In the genomic region with DNA sequence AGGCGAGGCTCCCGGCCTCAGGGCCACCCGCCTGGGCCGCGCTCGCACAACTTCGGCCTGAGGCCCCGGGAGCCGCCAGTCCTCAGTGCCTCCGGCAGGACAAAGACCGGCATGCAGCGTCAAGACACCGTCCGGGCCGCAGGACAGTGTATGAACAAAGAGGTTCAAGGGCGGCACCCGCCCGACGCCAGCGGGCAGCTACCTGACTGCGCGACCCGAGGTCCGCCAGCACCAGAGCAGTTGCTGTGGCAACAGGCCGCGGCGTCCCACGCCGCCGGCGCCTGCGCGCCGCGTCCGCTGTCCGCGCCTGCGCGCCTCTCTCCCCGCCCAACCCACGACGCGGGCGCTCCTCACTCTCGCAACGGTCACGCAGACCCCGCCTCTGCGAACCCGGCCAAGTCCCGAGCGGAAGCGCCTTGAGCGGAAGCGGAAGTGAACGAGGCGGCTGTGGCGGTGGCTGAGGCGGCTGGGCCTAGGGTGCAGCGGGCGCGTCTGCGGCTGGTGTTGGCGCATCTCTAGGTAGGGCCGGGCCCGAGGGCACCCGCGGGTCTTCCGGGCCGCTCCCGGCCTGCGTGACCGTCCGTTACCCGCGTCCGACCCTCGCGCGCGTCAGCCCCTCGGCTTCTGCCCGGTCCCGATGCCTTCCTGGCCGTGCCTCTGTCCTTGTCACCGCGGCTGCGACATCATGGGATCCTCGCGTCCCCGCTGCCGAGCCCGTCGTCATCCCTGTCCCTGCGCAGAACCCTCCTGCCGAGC, we compare ENCODE assay signal across 1 cellular context.
TF ChIP-seq lines count a peak whose summit lies in the region.

Gene FAM120B, plus strand, starts transcription at position 435 of the 756 bp plus-strand sequence. CDS start 10,633 bp downstream, outside the sequence.

TF ChIP-seq in HepG2, 621 proteins besides CTCF, POLR2A, EP300 and RAD21 (continued from another document and continues in another):
- peak; percentile 74; the same call in 1 of the 2 replicates for TF ChIP-seq ZMYM4 (CRISPR knock-in tag; IDR thresholded peaks at IDR 0.05)
- TF ChIP-seq ZNF839 (CRISPR knock-in tag; IDR thresholded peaks at IDR 0.05; ENCODE audit: borderline replicate concordance) = no peak; the same call in 1 of the 2 replicates
- TF ChIP-seq ZNF180 (CRISPR knock-in tag; IDR thresholded peaks at IDR 0.05; ENCODE audit: borderline replicate concordance, low read depth) = peak; percentile 64; the same call in 1 of the 2 replicates
- peak; percentile 22; the same call in 1 of the 2 replicates for TF ChIP-seq STAG1 (CRISPR knock-in tag; IDR thresholded peaks at IDR 0.05)
- no peak for TF ChIP-seq FOXK2 (IDR thresholded peaks at IDR 0.05)
- TF ChIP-seq NAIF1 (CRISPR knock-in tag; IDR thresholded peaks at IDR 0.05; ENCODE audit: borderline replicate concordance) = no peak
- peak; percentile 97 for TF ChIP-seq ZNF343 (CRISPR knock-in tag; IDR thresholded peaks at IDR 0.05)
- no peak; the same call in 1 of the 2 replicates for TF ChIP-seq MAZ (IDR thresholded peaks at IDR 0.05; ENCODE audit: borderline replicate concordance, low read depth, low read length)
- peak; percentile 86; the same call in 1 of the 2 replicates for TF ChIP-seq MAZ (CRISPR knock-in tag; IDR thresholded peaks at IDR 0.05; ENCODE audit: low read depth)
- 0 out of 2 replicates have a peak, but pooled peaks have one; percentile 33 for TF ChIP-seq HMG20B (CRISPR knock-in tag; conservative IDR thresholded peaks at IDR 0.05)
- TF ChIP-seq ISX (CRISPR knock-in tag; conservative IDR thresholded peaks at IDR 0.05) = peak; percentile 57; the same call in 1 of the 2 replicates
- TF ChIP-seq ZC3H13 (CRISPR knock-in tag; IDR thresholded peaks at IDR 0.05) = peak; percentile 49; the same call in 1 of the 2 replicates
- peak; percentile 65; the same call in 1 of the 2 replicates for TF ChIP-seq ZSCAN12 (CRISPR knock-in tag; IDR thresholded peaks at IDR 0.05)
- peak; percentile 97 for TF ChIP-seq GABPB1 (CRISPR knock-in tag; IDR thresholded peaks at IDR 0.05)
- peak; percentile 61; the same call in 1 of the 2 replicates for TF ChIP-seq ZFP36L1 (CRISPR knock-in tag; IDR thresholded peaks at IDR 0.05)
- TF ChIP-seq ZFP37 (CRISPR knock-in tag; IDR thresholded peaks at IDR 0.05; ENCODE audit: borderline replicate concordance) = 0 out of 2 replicates have a peak, but pooled peaks have one; percentile 46
- no peak for TF ChIP-seq ZFP36 (IDR thresholded peaks at IDR 0.05; ENCODE audit: borderline replicate concordance, low read depth, low read length, partially characterized antibody)
- TF ChIP-seq FOSL2 (CRISPR knock-in tag; IDR thresholded peaks at IDR 0.05) = peak; percentile 39
- TF ChIP-seq LBX2 (CRISPR knock-in tag; IDR thresholded peaks at IDR 0.05; ENCODE audit: borderline replicate concordance) = peak; percentile 33; the same call in 1 of the 2 replicates
- TF ChIP-seq SP5 (CRISPR knock-in tag; IDR thresholded peaks at IDR 0.05; ENCODE audit: borderline replicate concordance, low read depth) = no peak; the same call in 1 of the 2 replicates
- no peak for TF ChIP-seq IKZF1 (IDR thresholded peaks at IDR 0.05)
- TF ChIP-seq RFXAP (CRISPR knock-in tag; IDR thresholded peaks at IDR 0.05; ENCODE audit: borderline replicate concordance) = peak; percentile 82; the same call in 1 of the 2 replicates
- TF ChIP-seq ZFP62 (CRISPR knock-in tag; IDR thresholded peaks at IDR 0.05) = peak; percentile 88; the same call in 1 of the 2 replicates
- peak; percentile 58; the same call in 1 of the 2 replicates for TF ChIP-seq SMAD3 (CRISPR knock-in tag; IDR thresholded peaks at IDR 0.05)
- TF ChIP-seq FLYWCH1 (CRISPR knock-in tag; IDR thresholded peaks at IDR 0.05) = no peak
- peak; percentile 92; the same call in 1 of the 2 replicates for TF ChIP-seq BRCA1 (CRISPR knock-in tag; IDR thresholded peaks at IDR 0.05)
- TF ChIP-seq ZNF329 (CRISPR knock-in tag; IDR thresholded peaks at IDR 0.05; ENCODE audit: low read depth) = peak; percentile 79; the same call in 1 of the 2 replicates
- TF ChIP-seq NFATC3 (CRISPR knock-in tag; IDR thresholded peaks at IDR 0.05) = no peak
- peak; percentile 44; the same call in 1 of the 2 replicates for TF ChIP-seq ARID2 (CRISPR knock-in tag; IDR thresholded peaks at IDR 0.05; ENCODE audit: borderline replicate concordance)
- peak; percentile 98 for TF ChIP-seq ZNF790 (CRISPR knock-in tag; IDR thresholded peaks at IDR 0.05; ENCODE audit: borderline replicate concordance)
- no peak for TF ChIP-seq ZNF468 (CRISPR knock-in tag; IDR thresholded peaks at IDR 0.05)
- peak; percentile 96 for TF ChIP-seq YEATS2 (CRISPR knock-in tag; IDR thresholded peaks at IDR 0.05; ENCODE audit: borderline replicate concordance)
- no peak for TF ChIP-seq U2AF1 (optimal IDR thresholded peaks at IDR 0.05; ENCODE audit: low read depth, low read length)
- TF ChIP-seq POLR2AphosphoS2 (IDR thresholded peaks at IDR 0.05; ENCODE audit: low read depth, low read length) = peak; percentile 75; the same call in 1 of the 2 replicates
- TF ChIP-seq THAP8 (CRISPR knock-in tag; IDR thresholded peaks at IDR 0.05; ENCODE audit: borderline replicate concordance) = no peak
- TF ChIP-seq TMF1 (CRISPR knock-in tag; IDR thresholded peaks at IDR 0.05; ENCODE audit: low read depth) = no peak
- no peak for TF ChIP-seq ZNF460 (CRISPR knock-in tag; IDR thresholded peaks at IDR 0.05; ENCODE audit: borderline replicate concordance)
- TF ChIP-seq ZNF484 (CRISPR knock-in tag; IDR thresholded peaks at IDR 0.05; ENCODE audit: borderline replicate concordance, low read depth) = peak; percentile 71; the same call in 1 of the 2 replicates
- peak; percentile 99 for TF ChIP-seq RBFOX2 (IDR thresholded peaks at IDR 0.05; ENCODE audit: low read depth, low read length)
- 0 out of 2 replicates have a peak, but pooled peaks have one; percentile 71 for TF ChIP-seq ZNF367 (CRISPR knock-in tag; IDR thresholded peaks at IDR 0.05; ENCODE audit: borderline replicate concordance)
- no peak for TF ChIP-seq XBP1 (CRISPR knock-in tag; IDR thresholded peaks at IDR 0.05)
- TF ChIP-seq ZNF747 (CRISPR knock-in tag; IDR thresholded peaks at IDR 0.05; ENCODE audit: borderline replicate concordance) = no peak
- peak; percentile 53 for TF ChIP-seq SRSF1 (optimal IDR thresholded peaks at IDR 0.05; ENCODE audit: low read depth, low read length)
- TF ChIP-seq CREM (IDR thresholded peaks at IDR 0.05) = no peak
- no peak for TF ChIP-seq CREM (CRISPR knock-in tag; IDR thresholded peaks at IDR 0.05)
- peak; percentile 96 for TF ChIP-seq KMT2A (CRISPR knock-in tag; IDR thresholded peaks at IDR 0.05)
- TF ChIP-seq, protein P1, sequence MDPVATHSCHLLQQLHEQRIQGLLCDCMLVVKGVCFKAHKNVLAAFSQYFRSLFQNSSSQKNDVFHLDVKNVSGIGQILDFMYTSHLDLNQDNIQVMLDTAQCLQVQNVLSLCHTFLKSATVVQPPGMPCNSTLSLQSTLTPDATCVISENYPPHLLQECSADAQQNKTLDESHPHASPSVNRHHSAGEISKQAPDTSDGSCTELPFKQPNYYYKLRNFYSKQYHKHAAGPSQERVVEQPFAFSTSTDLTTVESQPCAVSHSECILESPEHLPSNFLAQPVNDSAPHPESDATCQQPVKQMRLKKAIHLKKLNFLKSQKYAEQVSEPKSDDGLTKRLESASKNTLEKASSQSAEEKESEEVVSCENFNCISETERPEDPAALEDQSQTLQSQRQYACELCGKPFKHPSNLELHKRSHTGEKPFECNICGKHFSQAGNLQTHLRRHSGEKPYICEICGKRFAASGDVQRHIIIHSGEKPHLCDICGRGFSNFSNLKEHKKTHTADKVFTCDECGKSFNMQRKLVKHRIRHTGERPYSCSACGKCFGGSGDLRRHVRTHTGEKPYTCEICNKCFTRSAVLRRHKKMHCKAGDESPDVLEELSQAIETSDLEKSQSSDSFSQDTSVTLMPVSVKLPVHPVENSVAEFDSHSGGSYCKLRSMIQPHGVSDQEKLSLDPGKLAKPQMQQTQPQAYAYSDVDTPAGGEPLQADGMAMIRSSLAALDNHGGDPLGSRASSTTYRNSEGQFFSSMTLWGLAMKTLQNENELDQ (CRISPR knock-in tag; IDR thresholded peaks at IDR 0.05; ENCODE audit: borderline replicate concordance) = no peak; the same call in 1 of the 2 replicates
- peak; percentile 62; the same call in 1 of the 2 replicates for TF ChIP-seq ZNF772 (CRISPR knock-in tag; IDR thresholded peaks at IDR 0.05)
- no peak for TF ChIP-seq PCBP2 (optimal IDR thresholded peaks at IDR 0.05; ENCODE audit: low read depth, low read length, poor library complexity, severe bottlenecking)
- TF ChIP-seq KDM4B (CRISPR knock-in tag; IDR thresholded peaks at IDR 0.05) = 0 out of 2 replicates have a peak, but pooled peaks have one; percentile 65
- TF ChIP-seq MEIS2 (CRISPR knock-in tag; IDR thresholded peaks at IDR 0.05) = peak; percentile 95; the same call in 1 of the 2 replicates
- peak; percentile 36; the same call in 1 of the 2 replicates for TF ChIP-seq HCFC1 (IDR thresholded peaks at IDR 0.05; ENCODE audit: low read depth, low read length)
- no peak for TF ChIP-seq RARA (CRISPR knock-in tag; IDR thresholded peaks at IDR 0.05)
- no peak for TF ChIP-seq MAFK (conservative IDR thresholded peaks at IDR 0.05 in 1 of 2, IDR thresholded peaks at IDR 0.05 in 1 of 2; ENCODE audit: low read length in 2 of 2)
- no peak for TF ChIP-seq NR2F6 (IDR thresholded peaks at IDR 0.05)
- no peak; the same call in 1 of the 2 replicates for TF ChIP-seq NR2F6 (CRISPR knock-in tag; IDR thresholded peaks at IDR 0.05)
- TF ChIP-seq NR2C2 (CRISPR knock-in tag; IDR thresholded peaks at IDR 0.05; ENCODE audit: borderline replicate concordance) = peak; percentile 96
- no peak; the same call in 1 of the 2 replicates for TF ChIP-seq CENPT (CRISPR knock-in tag; IDR thresholded peaks at IDR 0.05; ENCODE audit: low read depth)
- TF ChIP-seq, protein P2, sequence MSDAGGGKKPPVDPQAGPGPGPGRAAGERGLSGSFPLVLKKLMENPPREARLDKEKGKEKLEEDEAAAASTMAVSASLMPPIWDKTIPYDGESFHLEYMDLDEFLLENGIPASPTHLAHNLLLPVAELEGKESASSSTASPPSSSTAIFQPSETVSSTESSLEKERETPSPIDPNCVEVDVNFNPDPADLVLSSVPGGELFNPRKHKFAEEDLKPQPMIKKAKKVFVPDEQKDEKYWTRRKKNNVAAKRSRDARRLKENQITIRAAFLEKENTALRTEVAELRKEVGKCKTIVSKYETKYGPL (CRISPR knock-in tag; IDR thresholded peaks at IDR 0.05) = no peak; the same call in 1 of the 2 replicates
- TF ChIP-seq ZNF878 (CRISPR knock-in tag; IDR thresholded peaks at IDR 0.05) = no peak; the same call in 1 of the 2 replicates
- TF ChIP-seq KLF15 (CRISPR knock-in tag; IDR thresholded peaks at IDR 0.05; ENCODE audit: borderline replicate concordance) = peak; percentile 57; the same call in 1 of the 2 replicates
- peak; percentile 75; the same call in 1 of the 2 replicates for TF ChIP-seq HOXD1 (CRISPR knock-in tag; IDR thresholded peaks at IDR 0.05)
- TF ChIP-seq ZNF260 (CRISPR knock-in tag; IDR thresholded peaks at IDR 0.05; ENCODE audit: borderline replicate concordance, low read depth) = no peak
- TF ChIP-seq HNF4A (CRISPR knock-in tag; IDR thresholded peaks at IDR 0.05) = no peak
- no peak for TF ChIP-seq ZMYM3 (CRISPR knock-in tag; IDR thresholded peaks at IDR 0.05)
- TF ChIP-seq, protein P3, sequence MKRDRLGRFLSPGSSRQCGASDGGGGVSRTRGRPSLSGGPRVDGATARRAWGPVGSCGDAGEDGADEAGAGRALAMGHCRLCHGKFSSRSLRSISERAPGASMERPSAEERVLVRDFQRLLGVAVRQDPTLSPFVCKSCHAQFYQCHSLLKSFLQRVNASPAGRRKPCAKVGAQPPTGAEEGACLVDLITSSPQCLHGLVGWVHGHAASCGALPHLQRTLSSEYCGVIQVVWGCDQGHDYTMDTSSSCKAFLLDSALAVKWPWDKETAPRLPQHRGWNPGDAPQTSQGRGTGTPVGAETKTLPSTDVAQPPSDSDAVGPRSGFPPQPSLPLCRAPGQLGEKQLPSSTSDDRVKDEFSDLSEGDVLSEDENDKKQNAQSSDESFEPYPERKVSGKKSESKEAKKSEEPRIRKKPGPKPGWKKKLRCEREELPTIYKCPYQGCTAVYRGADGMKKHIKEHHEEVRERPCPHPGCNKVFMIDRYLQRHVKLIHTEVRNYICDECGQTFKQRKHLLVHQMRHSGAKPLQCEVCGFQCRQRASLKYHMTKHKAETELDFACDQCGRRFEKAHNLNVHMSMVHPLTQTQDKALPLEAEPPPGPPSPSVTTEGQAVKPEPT (CRISPR knock-in tag; IDR thresholded peaks at IDR 0.05; ENCODE audit: low read depth) = peak; percentile 82; the same call in 1 of the 2 replicates
- TF ChIP-seq CHCHD3 (CRISPR knock-in tag; IDR thresholded peaks at IDR 0.05) = peak; percentile 71; the same call in 1 of the 2 replicates
- TF ChIP-seq PPARG (CRISPR knock-in tag; conservative IDR thresholded peaks at IDR 0.05) = peak; percentile 53
- TF ChIP-seq ZNF253 (CRISPR knock-in tag; IDR thresholded peaks at IDR 0.05; ENCODE audit: borderline replicate concordance) = peak; percentile 44; the same call in 1 of the 2 replicates
- TF ChIP-seq ZNF205 (CRISPR knock-in tag; IDR thresholded peaks at IDR 0.05) = peak; percentile 90
- TF ChIP-seq TBL1XR1 (IDR thresholded peaks at IDR 0.05; ENCODE audit: borderline replicate concordance, low read length, partially characterized antibody) = no peak
- 0 out of 2 replicates have a peak, but pooled peaks have one; percentile 54 for TF ChIP-seq ZFP36L2 (CRISPR knock-in tag; IDR thresholded peaks at IDR 0.05)
- TF ChIP-seq ZNF580 (CRISPR knock-in tag; IDR thresholded peaks at IDR 0.05; ENCODE audit: borderline replicate concordance, low read depth) = peak; percentile 73
- peak; percentile 64 for TF ChIP-seq RXRB (CRISPR knock-in tag; IDR thresholded peaks at IDR 0.05; ENCODE audit: borderline replicate concordance)
- TF ChIP-seq SAFB2 (CRISPR knock-in tag; IDR thresholded peaks at IDR 0.05; ENCODE audit: borderline replicate concordance, low read depth) = peak; percentile 94
- peak; percentile 89 for TF ChIP-seq ZNF607 (CRISPR knock-in tag; IDR thresholded peaks at IDR 0.05; ENCODE audit: borderline replicate concordance)
- TF ChIP-seq TRIM24 (CRISPR knock-in tag; IDR thresholded peaks at IDR 0.05) = no peak
